ENCODE assay signal across 17 cellular contexts in genomic region chr2:128777091-128778045, GRCh38.
"Had no signal": no experiment of that assay in that cellular context is flagged by ENCODE, and none has a peak within 500 bp of the region (broad histone marks: within the 10 kb centered on the region; RNA-seq: fewer than 3 reads in every experiment).

No MANE protein-coding gene starts in this region.

- H2AFZ ChIP-seq: neural progenitor cell had no signal

- H3K4me1 ChIP-seq: left lung, neural progenitor cell had no signal

- H3K27ac ChIP-seq: left lung, neural progenitor cell, SK-N-MC had no signal

- H3K9me3 ChIP-seq: left lung had no signal

- H3K9me3 Mint-ChIP-seq: activated CD8-positive, alpha-beta T cell treated with anti-CD3 and anti-CD28 coated beads for 36 hours; activated T-helper 2 cell treated with anti-CD3 and anti-CD28 coated beads, Interferon-gamma antibody, Interleukin-2, Interleukin-4, amounts not matched to agents 10 μg/mL and 5 μg/mL and 100 μg/mL, durations not matched to agents 14 hours and 24 hours and 36 hours; neural progenitor cell; T-cell had no signal

- H3K27ac Mint-ChIP-seq: activated CD4-positive, alpha-beta T cell treated with anti-CD3 and anti-CD28 coated beads for 36 hours; activated CD8-positive, alpha-beta T cell treated with anti-CD3 and anti-CD28 coated beads for 36 hours; activated naive CD8-positive, alpha-beta T cell; activated T-helper 2 cell treated with anti-CD3 and anti-CD28 coated beads, Interferon-gamma antibody, Interleukin-2, Interleukin-4, amounts not matched to agents 10 μg/mL and 5 μg/mL and 100 μg/mL, durations not matched to agents 14 hours and 24 hours and 36 hours; neural progenitor cell; T-cell had no signal

- H3K36me3 Mint-ChIP-seq: activated naive CD8-positive, alpha-beta T cell; neural progenitor cell; T-cell had no signal

- H3K4me1 Mint-ChIP-seq: activated CD4-positive, alpha-beta T cell treated with anti-CD3 and anti-CD28 coated beads for 36 hours; T-cell had no signal

- ATAC-seq: activated CD4-positive, alpha-beta T cell treated with anti-CD3 and anti-CD28 coated beads for 36 hours; activated CD8-positive, alpha-beta T cell treated with anti-CD3 and anti-CD28 coated beads for 36 hours; left lung; right cardiac atrium; T-cell had no signal

- DNase-seq: activated CD4-positive, alpha-beta T cell treated with anti-CD3 and anti-CD28 coated beads for 36 hours; activated CD8-positive, alpha-beta T cell treated with anti-CD3 and anti-CD28 coated beads for 36 hours; activated T-cell treated with anti-CD3 and anti-CD28 coated beads for 4 hours; effector CD8-positive, alpha-beta T cell; foreskin melanocyte; right cardiac atrium; stimulated activated CD4-positive, alpha-beta T cell treated with anti-CD3 and anti-CD28 coated beads, Interleukin-2, amount 100 ng/mL, for 24 hours; stimulated activated naive CD4-positive, alpha-beta T cell; T-cell; T1000 had no signal

- H3K9ac ChIP-seq: neural progenitor cell had no signal

- H3K27me3 Mint-ChIP-seq: activated CD4-positive, alpha-beta T cell treated with anti-CD3 and anti-CD28 coated beads for 36 hours; activated CD8-positive, alpha-beta T cell treated with anti-CD3 and anti-CD28 coated beads for 36 hours; activated naive CD8-positive, alpha-beta T cell; T-cell had no signal

- H3K4me3 Mint-ChIP-seq: activated CD4-positive, alpha-beta T cell treated with anti-CD3 and anti-CD28 coated beads for 36 hours; activated CD8-positive, alpha-beta T cell treated with anti-CD3 and anti-CD28 coated beads for 36 hours; activated naive CD8-positive, alpha-beta T cell; neural progenitor cell; T-cell had no signal

- H3K36me3 ChIP-seq: left lung, neural progenitor cell had no signal

- H3K4me3 ChIP-seq: left lung, neural progenitor cell, SK-N-MC had no signal

- H3K4me2 ChIP-seq: neural progenitor cell had no signal

- FAIRE-seq: bronchial epithelial cell, colon had no signal

- H3K27me3 ChIP-seq: left lung, neural progenitor cell had no signal
